8 cellular contexts compared by ENCODE assay signal in genomic region chr19:12932392-12933286, GRCh38. TPM values are rescaled to one million over a fixed set of nuclear protein-coding genes. Genes with fewer than 3 reads are reported as not detected.
DNase-seq lines count a peak whose midpoint lies in the region; ATAC-seq and TF ChIP-seq lines count a peak whose summit lies in the region.

No MANE protein-coding gene starts in this region.

- ATAC-seq in HG02763 (IDR thresholded peaks at IDR 0.05; ENCODE audit: unreplicated experiment) (no peak), GM18519 (IDR thresholded peaks at IDR 0.05; ENCODE audit: low FRiP score, unreplicated experiment) (no peak)

- no peak for TF ChIP-seq POLR2A in Peyer's patch (IDR thresholded peaks at IDR 0.05)
- TF ChIP-seq POLR2A in esophagus muscularis mucosa (IDR thresholded peaks at IDR 0.05; ENCODE audit: low read depth), result no peak

- H3K4me1 ChIP-seq in Peyer's patch, result peaks cover 4 to 18% (median 11%) of the 10 kb centered on the region in 4 donors
- H3K4me1 ChIP-seq in esophagus muscularis mucosa, result peaks cover 22 to 33% (median 28%) of the 10 kb centered on the region in 4 donors

- no peaks in the 10 kb centered on the region for H3K27me3 Mint-ChIP-seq in progenitor cell of endocrine pancreas

- no peaks in the 10 kb centered on the region for H3K9me3 ChIP-seq in Peyer's patch
- H3K9me3 ChIP-seq in esophagus muscularis mucosa, result no peaks in the 10 kb centered on the region

- H3K4me1 Mint-ChIP-seq in progenitor cell of endocrine pancreas (ENCODE audit: low read depth), result peaks cover 16% of the 10 kb centered on the region

- no peak for TF ChIP-seq EP300 in esophagus muscularis mucosa (IDR thresholded peaks at IDR 0.05)

- H3K27ac ChIP-seq in Peyer's patch (peak overlapping the region; percentile 58 to 92 (median 73)), esophagus muscularis mucosa (replicated peaks in 1 of 4) (peak overlapping the region; percentile 76 to 89 (median 85))

- no peaks in the 10 kb centered on the region for H3K9me3 Mint-ChIP-seq in progenitor cell of endocrine pancreas (ENCODE audit: low read depth)

- H3K27me3 ChIP-seq in Peyer's patch, result no peaks in the 10 kb centered on the region
- H3K27me3 ChIP-seq in esophagus muscularis mucosa, result no peaks in the 10 kb centered on the region

- peaks cover 0 to 28% (median 0%) of the 10 kb centered on the region in 3 donors for H3K36me3 ChIP-seq in Peyer's patch
- peaks cover 20 to 35% (median 32%) of the 10 kb centered on the region in 4 donors for H3K36me3 ChIP-seq in esophagus muscularis mucosa

- intact Hi-C loops in esophagus muscularis mucosa (cut with DNase I), result no loop called here

- peak overlapping the region; percentile 95 for H3K27ac Mint-ChIP-seq in progenitor cell of endocrine pancreas

- H3K4me3 ChIP-seq in GM12864 (ENCODE audit: low read depth, low read length) (peak overlapping the region; percentile 83), Peyer's patch (peak overlapping the region; percentile 86 to 94 (median 92)), esophagus muscularis mucosa (peak overlapping the region; percentile 74 to 97 (median 90))

- peaks cover 8% of the 10 kb centered on the region for H3K36me3 Mint-ChIP-seq in progenitor cell of endocrine pancreas (ENCODE audit: insufficient read depth)

- 29% methylated on average over 16 of the region's 16 CpGs for WGBS in esophagus muscularis mucosa

- peak overlapping the region; percentile 93 for H3K4me3 Mint-ChIP-seq in progenitor cell of endocrine pancreas (ENCODE audit: low read depth)

- DNase-seq in GM12864 (ENCODE audit: low read depth) (no peak), Peyer's patch (no peak), esophagus muscularis mucosa (ENCODE audit: extremely low spot score) (no peak), progenitor cell of endocrine pancreas (ENCODE audit: low spot score, unreplicated experiment) (no peak), HuH-7 (ENCODE audit: low spot score) (no peak)
- no peak for DNase-seq in stimulated activated CD4-positive, alpha-beta T cell treated with anti-CD3 and anti-CD28 coated beads, Interleukin-4, amount 100 ng/mL, for 24 hours

- TF ChIP-seq CTCF in GM12864 (IDR thresholded peaks at IDR 0.05; ENCODE audit: low read depth, low read length, missing control alignments) (no peak), Peyer's patch (IDR thresholded peaks at IDR 0.05) (no peak), esophagus muscularis mucosa (IDR thresholded peaks at IDR 0.05) (no peak), progenitor cell of endocrine pancreas (IDR thresholded peaks at IDR 0.05; ENCODE audit: unreplicated experiment) (no peak)

RNA-seq across cellular contexts. Expression of gene FARSA, which starts 0.9 kb away (rescaled TPM):
- total RNA-seq in Peyer's patch, result 10 to 100 TPM; 35.4 to 54.5 (median 48.3) TPM
- 10 to 100 TPM; 21.6 to 49.2 (median 35.8) TPM for total RNA-seq in esophagus muscularis mucosa
- 61.2 and 63.3 TPM in 2 replicates for total RNA-seq in progenitor cell of endocrine pancreas

RNA-seq across cellular contexts. Expression of gene CALR, which starts 5.8 kb away (rescaled TPM):
- total RNA-seq in Peyer's patch, result 100 to 1,000 TPM; 253 to 369 (median 359) TPM
- 100 to 1,000 TPM; 200 to 300 (median 270) TPM for total RNA-seq in esophagus muscularis mucosa
- 707 and 730 TPM in 2 replicates for total RNA-seq in progenitor cell of endocrine pancreas

RNA-seq across cellular contexts. Expression of gene RAD23A, which starts 13.0 kb away (rescaled TPM):
- total RNA-seq in Peyer's patch (10 to 100 TPM; 54.1 to 86.5 (median 75.3) TPM), esophagus muscularis mucosa (100 to 1,000 TPM; 138 to 218 (median 181) TPM), progenitor cell of endocrine pancreas (70.4 and 78.8 TPM in 2 replicates)

RNA-seq across cellular contexts. Expression of gene SYCE2, which starts 13.5 kb away (rescaled TPM):
- total RNA-seq in Peyer's patch, result not detected
- total RNA-seq in esophagus muscularis mucosa, result under 1 TPM in 1 of 4 donors, not detected in 3; 0.97 TPM
- total RNA-seq in progenitor cell of endocrine pancreas, result 1.2 and 1.8 TPM in 2 replicates

RNA-seq across cellular contexts. Expression of gene GADD45GIP1, which starts 24.4 kb away (rescaled TPM):
- total RNA-seq in Peyer's patch (10 to 100 TPM; 12.5 to 43.7 (median 15.6) TPM), esophagus muscularis mucosa (10 to 100 TPM; 33.0 to 60.1 (median 49.3) TPM), progenitor cell of endocrine pancreas (16.8 and 20.8 TPM in 2 replicates)
